26 cellular contexts compared by ENCODE assay signal in genomic region chr2:217125004-217125403, GRCh38.
"Had no signal": no experiment of that assay in that cellular context is flagged by ENCODE, and none has a peak within 500 bp of the region (broad histone marks: within the 10 kb centered on the region; RNA-seq: fewer than 3 reads in every experiment).

No MANE protein-coding gene starts in this region.

- H3K36me3 ChIP-seq: brain microvascular endothelial cell, cardiac muscle cell, Peyer's patch had no signal

- H3K4me1 Mint-ChIP-seq: activated B cell treated with CpG ODN at 0.5 μM for 24 hours; activated CD4-positive, alpha-beta memory T cell treated with anti-CD3 and anti-CD28 coated beads, Interleukin-2, amount 10 ng/mL, durations not matched to agents 7 days and 5 days; activated naive CD4-positive, alpha-beta T cell treated with anti-CD3 and anti-CD28 coated beads, Interleukin-2, amount 10 ng/mL, durations not matched to agents 7 days and 5 days; activated naive CD8-positive, alpha-beta T cell treated with anti-CD3 and anti-CD28 coated beads for 36 hours; T-helper 17 cell had no signal

- H3K27me3 ChIP-seq: brain microvascular endothelial cell, cardiac muscle cell, Peyer's patch had no signal

- H3K9me3 ChIP-seq: Peyer's patch had no signal

- H3K36me3 Mint-ChIP-seq: activated naive CD4-positive, alpha-beta T cell treated with anti-CD3 and anti-CD28 coated beads, Interleukin-2, amount 10 ng/mL, durations not matched to agents 7 days and 5 days; activated naive CD8-positive, alpha-beta T cell treated with anti-CD3 and anti-CD28 coated beads for 36 hours had no signal

- H3K27me3 Mint-ChIP-seq: T-helper 17 cell had no signal

- DNase-seq: activated B cell treated with CpG ODN at 0.5 μM for 24 hours; activated CD4-positive, alpha-beta memory T cell treated with anti-CD3 and anti-CD28 coated beads, Interleukin-2, amount 10 ng/mL, durations not matched to agents 7 days and 5 days; activated CD4-positive, alpha-beta T cell treated with anti-CD3 and anti-CD28 coated beads for 1 hour; activated CD4-positive, alpha-beta T cell treated with anti-CD3 and anti-CD28 coated beads, Interleukin-2, amount 50 U/mL, for 1 hour; activated CD8-positive, alpha-beta memory T cell treated with anti-CD3 and anti-CD28 coated beads, Interleukin-2, amount 50 U/mL, for 4 hours; activated gamma-delta T cell treated with Interleukin-2 at 50 U/mL for 16 hours; activated naive CD4-positive, alpha-beta T cell treated with anti-CD3 and anti-CD28 coated beads, Interleukin-2, amount 10 ng/mL, durations not matched to agents 7 days and 5 days; activated naive CD8-positive, alpha-beta T cell treated with anti-CD3 and anti-CD28 coated beads for 36 hours; activated T-cell treated with anti-CD3 and anti-CD28 coated beads, Interleukin-2, amount 50 U/mL, for 72 hours; brain microvascular endothelial cell; Karpas-422; MM.1S; NCI-H1105; NCI-H1436; NCI-H1694 treated with DMSO at 0.1 percent for 48 hours; NCI-H2029 treated with DMSO at 0.1 percent for 48 hours; NCI-H345; NCI-H510A; Peyer's patch; SHP77 treated with DMSO at 0.1 percent for 48 hours; T-helper 17 cell; T1000 had no signal

- H3K4me1 ChIP-seq: Peyer's patch had no signal

- H3K4me3 ChIP-seq: cardiac muscle cell, K562, Peyer's patch had no signal

- H3K27ac ChIP-seq: brain microvascular endothelial cell, cardiac muscle cell, Peyer's patch, RWPE1 had no signal

- ATAC-seq: activated T-cell treated with anti-CD3 and anti-CD28 coated beads, Interleukin-2, amount 50 U/mL, for 72 hours; K562; T-helper 17 cell had no signal

- H3K4me3 Mint-ChIP-seq: activated B cell treated with CpG ODN at 0.5 μM for 24 hours; activated CD4-positive, alpha-beta memory T cell treated with anti-CD3 and anti-CD28 coated beads, Interleukin-2, amount 10 ng/mL, durations not matched to agents 7 days and 5 days; activated naive CD4-positive, alpha-beta T cell treated with anti-CD3 and anti-CD28 coated beads, Interleukin-2, amount 10 ng/mL, durations not matched to agents 7 days and 5 days; activated naive CD8-positive, alpha-beta T cell treated with anti-CD3 and anti-CD28 coated beads for 36 hours; activated T-cell treated with anti-CD3 and anti-CD28 coated beads, Interleukin-2, amount 50 U/mL, for 72 hours; T-helper 17 cell had no signal

- H3K27ac Mint-ChIP-seq: activated B cell treated with CpG ODN at 0.5 μM for 24 hours; activated CD4-positive, alpha-beta memory T cell treated with anti-CD3 and anti-CD28 coated beads, Interleukin-2, amount 10 ng/mL, durations not matched to agents 7 days and 5 days; activated naive CD4-positive, alpha-beta T cell treated with anti-CD3 and anti-CD28 coated beads, Interleukin-2, amount 10 ng/mL, durations not matched to agents 7 days and 5 days; activated naive CD8-positive, alpha-beta T cell treated with anti-CD3 and anti-CD28 coated beads for 36 hours; activated T-cell treated with anti-CD3 and anti-CD28 coated beads, Interleukin-2, amount 50 U/mL, for 72 hours; activated T-helper 2 cell treated with anti-CD3 and anti-CD28 coated beads, Interferon-gamma antibody, Interleukin-2, Interleukin-4, amounts not matched to agents 10 μg/mL and 5 μg/mL and 100 μg/mL, durations not matched to agents 14 hours and 24 hours and 36 hours; T-helper 17 cell had no signal

- H3K9me3 Mint-ChIP-seq: activated B cell treated with CpG ODN at 0.5 μM for 24 hours; activated CD4-positive, alpha-beta memory T cell treated with anti-CD3 and anti-CD28 coated beads, Interleukin-2, amount 10 ng/mL, durations not matched to agents 7 days and 5 days; activated naive CD4-positive, alpha-beta T cell treated with anti-CD3 and anti-CD28 coated beads, Interleukin-2, amount 10 ng/mL, durations not matched to agents 7 days and 5 days; activated naive CD8-positive, alpha-beta T cell treated with anti-CD3 and anti-CD28 coated beads for 36 hours; activated T-cell treated with anti-CD3 and anti-CD28 coated beads, Interleukin-2, amount 50 U/mL, for 72 hours; activated T-helper 2 cell treated with anti-CD3 and anti-CD28 coated beads, Interferon-gamma antibody, Interleukin-2, Interleukin-4, amounts not matched to agents 10 μg/mL and 5 μg/mL and 100 μg/mL, durations not matched to agents 14 hours and 24 hours and 36 hours had no signal
